Comparison of ENCODE assay signal across 8 cellular contexts in genomic region chr9:72477862-72478564, GRCh38. TPM values are rescaled to one million over a fixed set of nuclear protein-coding genes. Genes with fewer than 3 reads are reported as not detected.
DNase-seq lines count a peak whose midpoint lies in the region; ATAC-seq, FAIRE-seq and TF ChIP-seq lines count a peak whose summit lies in the region.

No MANE protein-coding gene starts in this region.

- TF ChIP-seq CTCF in Caco-2 (IDR thresholded peaks at IDR 0.05; ENCODE audit: insufficient read depth in 1 of 2, low read depth in 1 of 2, low read length in 1 of 2, severe bottlenecking in 1 of 2, unreplicated experiment in 1 of 2): no peak
- TF ChIP-seq CTCF in GM12878 (IDR thresholded peaks at IDR 0.05 in 2 of 3, conservative IDR thresholded peaks at IDR 0.05 in 1 of 3; ENCODE audit: control insufficient read depth in 2 of 3, extremely low read depth in 1 of 3, insufficient read depth in 1 of 3, low read depth in 3 of 3, low read length in 3 of 3): no peak
- TF ChIP-seq CTCF in right lobe of liver (IDR thresholded peaks at IDR 0.05): no peak

- no peak for TF ChIP-seq RAD21 in Ishikawa (IDR thresholded peaks at IDR 0.05; ENCODE audit: low read depth)
- TF ChIP-seq RAD21 in GM12878 (IDR thresholded peaks at IDR 0.05; ENCODE audit: insufficient read depth, low read depth, low read length): no peak

- no peak overlapping the region for H3K27ac ChIP-seq in GM12878 (ENCODE audit: control insufficient read depth, insufficient read depth)
- H3K27ac ChIP-seq in right lobe of liver: no peak overlapping the region

- CTCF ChIA-PET in Caco-2 (lab: Charles Lee): interaction anchor here (0.6 kb wide), 1 partner anchor 14 kb away, joined by 4 read pairs; no protein-coding TSS in a partner anchor
- CTCF ChIA-PET in GM12878 (lab: Yijun Ruan, JAX): interaction anchor here (0.6 kb wide), 1 partner anchor 836 kb away, joined by 4 read pairs; no protein-coding TSS in a partner anchor

- H3K9me3 ChIP-seq in Caco-2 (no peaks in the 10 kb centered on the region), GM12878 (replicated peaks; ENCODE audit: control insufficient read depth, insufficient read depth, low read length) (no peaks in the 10 kb centered on the region; the same call in 1 of the 3 replicates), right lobe of liver (no peaks in the 10 kb centered on the region)

- H2AFZ ChIP-seq in GM12878 (ENCODE audit: control insufficient read depth, low read depth, low read length): peak overlapping the region; percentile 67

- no peaks in the 10 kb centered on the region for H3K4me1 Mint-ChIP-seq in Caco-2 (ENCODE audit: low read depth, unreplicated experiment)

- H3K4me3 ChIP-seq in Caco-2 (ENCODE audit: low read depth, low read length): no peak overlapping the region
- H3K4me3 ChIP-seq in GM12878: no peak overlapping the region
- H3K4me3 ChIP-seq in right lobe of liver: no peak overlapping the region

- no peaks in the 10 kb centered on the region for H4K20me1 ChIP-seq in GM12878 (ENCODE audit: control insufficient read depth, insufficient read depth)

- TF ChIP-seq POLR2A in GM12878 (IDR thresholded peaks at IDR 0.05; ENCODE audit: low read depth, low read length) (no peak), right lobe of liver (IDR thresholded peaks at IDR 0.05) (no peak)

- POLR2A ChIA-PET in Caco-2 (lab: Charles Lee) (interaction anchor here (0.5 kb wide), 1 partner anchor 78 kb away, joined by 3 read pairs; no protein-coding TSS in a partner anchor), GM12878 (lab: Charles Lee) (interaction anchor here (1.5 kb wide), 2 partner anchors 18 to 20 kb away, joined by 4 to 6 read pairs; no protein-coding TSS in a partner anchor)

- H3K27me3 Mint-ChIP-seq in Caco-2 (ENCODE audit: insufficient read depth, unreplicated experiment): no peaks in the 10 kb centered on the region

- BruUV-seq in Caco-2 (replicated peaks; lab: Mats Ljungman, UMichigan) (no TSS peak), GM12878 (replicated peaks; lab: Mats Ljungman, UMichigan) (no TSS peak)

- peaks cover 7% of the 10 kb centered on the region; the same call in 1 of the 2 replicates for H3K4me1 ChIP-seq in Caco-2
- H3K4me1 ChIP-seq in GM12878 (ENCODE audit: control insufficient read depth, insufficient read depth, low read length): peaks cover 3% of the 10 kb centered on the region
- peaks cover 0 to 8% (median 0%) of the 10 kb centered on the region in 4 donors for H3K4me1 ChIP-seq in right lobe of liver

- no peak overlapping the region for H3K9ac ChIP-seq in GM12878 (ENCODE audit: control insufficient read depth, insufficient read depth, low read length)

- no peaks in the 10 kb centered on the region for H3K79me2 ChIP-seq in GM12878 (ENCODE audit: control insufficient read depth, insufficient read depth, low read length)

- FAIRE-seq in GM12878 (lab: Jason Lieb, UNC): no peak
- FAIRE-seq in GM19239 (lab: Jason Lieb, UNC): no peak

- SMC1A ChIA-PET in GM12878 (lab: Charles Lee; ENCODE audit: uncharacterized antibody, unreplicated experiment): interaction anchor here (0.7 to 5.2 kb wide), 7 partner anchors 10 to 141 kb away, joined by 3 to 24 read pairs (median 3); no protein-coding TSS in a partner anchor

- 74% methylated on average over 5 of the region's 5 CpGs for WGBS in GM12878 (ENCODE audit: insufficient coverage, insufficient replicate concordance, low lambda C conversion rate, missing lambda C conversion rate)
- WGBS in right lobe of liver (ENCODE audit: insufficient coverage, low coverage, low lambda C conversion rate, missing lambda C conversion rate): 67% methylated on average over 5 of the region's 5 CpGs

- peak overlapping the region; percentile 33 for H3K4me3 Mint-ChIP-seq in Caco-2 (ENCODE audit: unreplicated experiment)

- H3K27ac Mint-ChIP-seq in Caco-2 (ENCODE audit: unreplicated experiment): peak overlapping the region; percentile 81

- RAD21 ChIA-PET in GM12878 (lab: Charles Lee; ENCODE audit: unreplicated experiment): interaction anchor here (1.0 to 2.4 kb wide), 2 partner anchors 12 to 19 kb away, joined by 3 to 10 read pairs; no protein-coding TSS in a partner anchor

- intact Hi-C loops in Caco-2 (cut with micrococcal nuclease; ENCODE audit: unreplicated experiment): loop anchor here (5.0 to 10.0 kb wide), 4 partner anchors 77 to 171 kb away; partner anchors contain the start of gene ZFAND5
- intact Hi-C loops in GM12878 (cut with micrococcal nuclease; ENCODE audit: unreplicated experiment): no loop called here
- intact Hi-C loops in right lobe of liver (cut with DNase I): no loop called here

- no peak for ATAC-seq in GM12878
- ATAC-seq in right lobe of liver: peak; percentile 75 to 94 (median 88)
- ATAC-seq in GM19452 (IDR thresholded peaks at IDR 0.05; ENCODE audit: unreplicated experiment): no peak

- in situ Hi-C loops in GM12878 (cut with MboI): no loop called here

- peak; percentile 49 to 61 for DNase-seq in Caco-2
- DNase-seq in GM12878 (ENCODE audit: low read depth, low spot score): no peak
- DNase-seq in right lobe of liver: no peak
- no peak for DNase-seq in GM19239 (ENCODE audit: insufficient read length, low spot score)
- DNase-seq in stimulated activated CD4-positive, alpha-beta T cell treated with anti-CD3 and anti-CD28 coated beads, Interleukin-2, amount 100 ng/mL, for 24 hours: no peak
- DNase-seq in NCI-H748 (lab: John Stamatoyannopoulos, UW; ENCODE audit: unreplicated experiment): no peak

- H3K36me3 Mint-ChIP-seq in Caco-2 (ENCODE audit: insufficient read depth, unreplicated experiment): no peaks in the 10 kb centered on the region

- H3K4me2 ChIP-seq in GM12878 (ENCODE audit: control insufficient read depth, insufficient read depth): no peak overlapping the region

- H3K36me3 ChIP-seq in Caco-2 (ENCODE audit: control insufficient read depth, insufficient read depth, low read length) (no peaks in the 10 kb centered on the region), GM12878 (ENCODE audit: control insufficient read depth in 2 of 2, insufficient read depth in 2 of 2, low read length in 1 of 2) (no peaks in the 10 kb centered on the region), right lobe of liver (no peaks in the 10 kb centered on the region)

- no peaks in the 10 kb centered on the region for H3K9me3 Mint-ChIP-seq in Caco-2 (ENCODE audit: unreplicated experiment)

- peak; percentile 49; the same call in 1 of the 2 replicates for TF ChIP-seq EP300 in Ishikawa (IDR thresholded peaks at IDR 0.05; ENCODE audit: borderline replicate concordance)
- TF ChIP-seq EP300 in GM12878 (IDR thresholded peaks at IDR 0.05; ENCODE audit: borderline replicate concordance in 1 of 2, control insufficient read depth in 1 of 2, low read depth in 2 of 2, low read length in 2 of 2): no peak

- H3K27me3 ChIP-seq in Caco-2 (replicated peaks; ENCODE audit: control insufficient read depth, insufficient read depth, low read length): no peaks in the 10 kb centered on the region
- no peaks in the 10 kb centered on the region for H3K27me3 ChIP-seq in GM12878 (replicated peaks in 1 of 2; ENCODE audit: control insufficient read depth in 2 of 2, insufficient read depth in 2 of 2, low read length in 1 of 2)
- no peaks in the 10 kb centered on the region for H3K27me3 ChIP-seq in right lobe of liver

TF ChIP-seq in Ishikawa, 13 proteins besides CTCF, POLR2A, EP300 and RAD21 (continues in another document):
- TF ChIP-seq ZBTB7A (IDR thresholded peaks at IDR 0.05; ENCODE audit: low read depth) (no peak), MAX (IDR thresholded peaks at IDR 0.05) (0 out of 2 replicates have a peak, but pooled peaks have one; percentile 17), TAF1 (IDR thresholded peaks at IDR 0.05; ENCODE audit: low read depth) (no peak), YY1 (IDR thresholded peaks at IDR 0.05; ENCODE audit: low read depth) (no peak), TCF12 (IDR thresholded peaks at IDR 0.05; ENCODE audit: low read depth) (peak; percentile 31; the same call in 1 of the 2 replicates), NFIC (IDR thresholded peaks at IDR 0.05) (0 out of 2 replicates have a peak, but pooled peaks have one; percentile 4), EGR1 (IDR thresholded peaks at IDR 0.05) (no peak), CEBPB (IDR thresholded peaks at IDR 0.05) (no peak)

TF ChIP-seq in GM12878, 131 proteins besides CTCF, POLR2A, EP300 and RAD21 (continues in another document):
- TF ChIP-seq MYC (IDR thresholded peaks at IDR 0.05; ENCODE audit: insufficient read depth, insufficient read length, insufficient replicate concordance, low read length, severe bottlenecking) (no peak), NR2C1 (IDR thresholded peaks at IDR 0.05) (no peak), SMARCA5 (IDR thresholded peaks at IDR 0.05) (no peak), EED (IDR thresholded peaks at IDR 0.05; ENCODE audit: low read depth) (0 out of 2 replicates have a peak, but pooled peaks have one; percentile 33), SRF (IDR thresholded peaks at IDR 0.05; ENCODE audit: low read depth in 2 of 2, low read length in 2 of 2) (0 out of 4 replicates have a peak, but pooled peaks of 1 of the 2 experiments have one; percentile 39), FOXK2 (IDR thresholded peaks at IDR 0.05) (no peak), MTA2 (IDR thresholded peaks at IDR 0.05; ENCODE audit: low read depth) (no peak), BCL11A (IDR thresholded peaks at IDR 0.05; ENCODE audit: low read depth, low read length) (no peak), SMAD5 (IDR thresholded peaks at IDR 0.05; ENCODE audit: low read depth) (no peak), MXI1 (IDR thresholded peaks at IDR 0.05; ENCODE audit: low read depth, low read length) (no peak), ASH2L (IDR thresholded peaks at IDR 0.05; ENCODE audit: borderline replicate concordance, low read depth) (no peak)

RNA-seq across cellular contexts. Expression of gene TMC1, which starts 43.4 kb away (rescaled TPM):
- total RNA-seq in Caco-2 (2022): not detected in 2 replicates
- 1.0 and 2.8 TPM in 2 replicates for total RNA-seq in GM12878 (2013; cell fraction: nucleolus; rRNA removed)
- total RNA-seq in GM12878 (2014; rRNA removed): 0.22 and 0.40 TPM in 2 replicates
- total RNA-seq in GM12878 (2014; rRNA removed; fragmentation: Illumina TruSeq; extraction: Trizol): 0.67 and 0.74 TPM in 2 replicates
- 0.23 TPM in 1 of 2 replicates, not detected in the other for total RNA-seq in GM12878 (2021)
- polyA plus RNA-seq in GM12878 (2011; ENCODE audit: low read depth): not detected
- 0.46 and 0.49 TPM in 2 replicates for polyA plus RNA-seq in GM12878 (2011; rRNA removed)
- polyA plus RNA-seq in GM12878 (2011; cell fraction: cytosol; rRNA removed): 0.07 and 0.25 TPM in 2 replicates
- polyA plus RNA-seq in GM12878 (2011; cell fraction: nucleus; rRNA removed): 0.28 and 0.32 TPM in 2 replicates
- not detected in 2 replicates for polyA plus RNA-seq in GM12878 (2012)
- polyA plus RNA-seq in GM12878 (2014; fragmentation: Illumina TruSeq; extraction: Trizol): 0.11 and 0.21 TPM in 2 replicates
- under 1 TPM; 0.24 to 0.71 TPM for polyA plus RNA-seq in GM12878 (2014; fragmentation: Nextera tagmentation; extraction: Ambion mirVana)
- polyA plus RNA-seq in GM12878 (2014; rRNA removed): 0.39 and 0.94 TPM in 2 replicates
- under 1 TPM in 1 of 2 experiments, not detected in 1; 0.06 TPM for polyA plus RNA-seq in GM12878 (2016; fragmentation: Nextera tagmentation; extraction: Ambion mirVana)
- polyA minus RNA-seq in GM12878 (2011; rRNA and poly(A)+ RNA removed): 0.41 and 0.88 TPM in 2 replicates
- not detected in 2 replicates for polyA minus RNA-seq in GM12878 (2011; cell fraction: cytosol; rRNA and poly(A)+ RNA removed)
- polyA minus RNA-seq in GM12878 (2011; cell fraction: nucleus; rRNA and poly(A)+ RNA removed): not detected in 2 replicates
- total RNA-seq in right lobe of liver: under 1 TPM in 2 of 6 experiments, not detected in 4; 0.06 to 0.42 TPM

Comparison
In these comparisons a context has a peak if more than half of its experiments do, and no peak if none do; other contexts are left out.
1. DNase-seq: peak in Caco-2 (2 of 2); none in GM12878 (single experiment), right lobe of liver (0 of 3), GM19239 (single experiment), stimulated activated CD4-positive, alpha-beta T cell treated with anti-CD3 and anti-CD28 coated beads, Interleukin-2, amount 100 ng/mL, for 24 hours (0 of 2) and NCI-H748 (single experiment).
2. ATAC-seq: peak in right lobe of liver (4 of 4); none in GM12878 (single experiment) and GM19452 (single experiment).